8 cellular contexts compared by ENCODE assay signal in genomic region chr12:125330645-125331341, GRCh38.
DNase-seq lines count a peak whose midpoint lies in the region; ATAC-seq and TF ChIP-seq lines count a peak whose summit lies in the region.

No MANE protein-coding gene starts in this region.

- BruUV-seq in Calu3 (replicated peaks; lab: Mats Ljungman, UMichigan), result no TSS peak

- DNase-seq in Calu3 (peak; percentile 92), HuH-7.5 (ENCODE audit: low spot score) (peak; percentile 77), dorsolateral prefrontal cortex (peak; percentile 58 to 91 (median 76)), cerebellar nuclear complex (lab: John Stamatoyannopoulos, UW) (no peak)
- DNase-seq in activated CD4-positive, alpha-beta T cell treated with anti-CD3 and anti-CD28 coated beads for 36 hours, result peak; percentile 77
- DNase-seq in stimulated activated CD4-positive, alpha-beta T cell treated with anti-CD3 and anti-CD28 coated beads, Interleukin-2, amount 100 ng/mL, for 48 hours, result peak; percentile 57 to 60

- TF ChIP-seq RAD21 in liver (IDR thresholded peaks at IDR 0.05), result peak; percentile 73 to 84

- peaks cover 86% of the 10 kb centered on the region for H3K27me3 Mint-ChIP-seq in Calu3 (ENCODE audit: unreplicated experiment)
- H3K27me3 Mint-ChIP-seq in activated CD4-positive, alpha-beta T cell treated with anti-CD3 and anti-CD28 coated beads for 36 hours, result peaks cover 29% of the 10 kb centered on the region

- WGBS in liver, result under 1% methylated on average over 30 of the region's 30 CpGs

- peak overlapping the region in 1 of 2 donors; percentile 4 for H3K9ac ChIP-seq in liver (ENCODE audit: low read depth in 1 of 2, low read length in 2 of 2)

- peaks cover 0 to 5% (median 0%) of the 10 kb centered on the region in 4 donors for H3K9me3 ChIP-seq in liver (ENCODE audit: control insufficient read depth in 4 of 4, low read length in 3 of 4)

- no peaks in the 10 kb centered on the region for H3K36me3 Mint-ChIP-seq in Calu3 (ENCODE audit: insufficient read depth, unreplicated experiment)
- H3K36me3 Mint-ChIP-seq in activated CD4-positive, alpha-beta T cell treated with anti-CD3 and anti-CD28 coated beads for 36 hours (ENCODE audit: low read depth), result no peaks in the 10 kb centered on the region

- TF ChIP-seq CTCF in Calu3 (IDR thresholded peaks at IDR 0.05; ENCODE audit: unreplicated experiment) (peak; percentile 95), dorsolateral prefrontal cortex (IDR thresholded peaks at IDR 0.05 in 54 of 56, conservative IDR thresholded peaks at IDR 0.05 in 2 of 56; ENCODE audit: low read depth in 1 of 56, partially characterized antibody in 56 of 56) (peak; percentile 64 to 98 (median 88)), liver (IDR thresholded peaks at IDR 0.05; ENCODE audit: low read depth, low read length, missing input control) (peak; percentile 77)

- peak overlapping the region; percentile 45 for H3K4me3 Mint-ChIP-seq in Calu3 (ENCODE audit: low read depth, unreplicated experiment)
- H3K4me3 Mint-ChIP-seq in activated CD4-positive, alpha-beta T cell treated with anti-CD3 and anti-CD28 coated beads for 36 hours, result no peak overlapping the region

- H3K36me3 ChIP-seq in liver (ENCODE audit: control insufficient read depth in 4 of 4, insufficient read depth in 3 of 4, low read depth in 1 of 4, low read length in 3 of 4), result no peaks in the 10 kb centered on the region

- peaks cover 3% of the 10 kb centered on the region for H3K9me3 Mint-ChIP-seq in Calu3 (ENCODE audit: low read depth, unreplicated experiment)
- peaks cover 3% of the 10 kb centered on the region for H3K9me3 Mint-ChIP-seq in activated CD4-positive, alpha-beta T cell treated with anti-CD3 and anti-CD28 coated beads for 36 hours (ENCODE audit: low read depth)

- H3K4me1 ChIP-seq in liver (ENCODE audit: control insufficient read depth in 4 of 4, insufficient read depth in 4 of 4, low read length in 3 of 4), result peaks cover 0 to 8% (median 2%) of the 10 kb centered on the region in 4 donors

- CTCF ChIA-PET in Calu3 (lab: Charles Lee), result interaction anchor here (0.9 kb wide), 1 partner anchor 72 kb away, joined by 4 read pairs; no protein-coding TSS in a partner anchor
- CTCF ChIA-PET in activated CD4-positive, alpha-beta T cell treated with anti-CD3 and anti-CD28 coated beads for 36 hours (lab: Charles Lee), result interaction anchor here (0.8 to 1.6 kb wide), 10 partner anchors 8 to 1960 kb away, joined by 3 to 4 read pairs (median 4); no protein-coding TSS in a partner anchor

- POLR2A ChIA-PET in activated CD4-positive, alpha-beta T cell treated with anti-CD3 and anti-CD28 coated beads for 36 hours (lab: Charles Lee), result no interaction called here

- no peak overlapping the region for H3K27ac Mint-ChIP-seq in Calu3 (ENCODE audit: unreplicated experiment)
- no peak overlapping the region for H3K27ac Mint-ChIP-seq in activated CD4-positive, alpha-beta T cell treated with anti-CD3 and anti-CD28 coated beads for 36 hours

- no peaks in the 10 kb centered on the region for H3K4me1 Mint-ChIP-seq in Calu3 (ENCODE audit: low read depth, unreplicated experiment)
- no peaks in the 10 kb centered on the region for H3K4me1 Mint-ChIP-seq in activated CD4-positive, alpha-beta T cell treated with anti-CD3 and anti-CD28 coated beads for 36 hours

- H3K4me3 ChIP-seq in dorsolateral prefrontal cortex (peak overlapping the region; percentile 28 to 79 (median 63)), liver (ENCODE audit: low read depth in 1 of 3, low read length in 3 of 3) (peak overlapping the region; percentile 34 to 42 (median 40))

- peak; percentile 80 for ATAC-seq in GM21360 (IDR thresholded peaks at IDR 0.05; ENCODE audit: unreplicated experiment)
- ATAC-seq in activated CD4-positive, alpha-beta T cell treated with anti-CD3 and anti-CD28 coated beads for 36 hours, result peak; percentile 69

- H3K27me3 ChIP-seq in dorsolateral prefrontal cortex, result peaks cover 0 to 3% (median 0%) of the 10 kb centered on the region in 45 donors
- H3K27me3 ChIP-seq in liver (ENCODE audit: control insufficient read depth in 4 of 4, insufficient read depth in 4 of 4, low read length in 3 of 4), result peaks cover 0 to 19% (median 0%) of the 10 kb centered on the region in 4 donors

- intact Hi-C loops in Calu3 (cut with micrococcal nuclease; ENCODE audit: unreplicated experiment) (loop anchor here (1.0 to 5.0 kb wide), 2 partner anchors 73 to 93 kb away; no protein-coding TSS in a partner anchor), dorsolateral prefrontal cortex (cut with DNase I) (loop anchor here (2.0 to 10.0 kb wide), 6 partner anchors 72 to 1544 kb away; partner anchors contain the start of gene TMEM132B (in 1 of the 2))
- intact Hi-C loops in activated CD4-positive, alpha-beta T cell treated with anti-CD3 and anti-CD28 coated beads for 36 hours (cut with DNase I, micrococcal nuclease), result loop anchor here (1.0 to 2.0 kb wide), 3 partner anchors 73 to 352 kb away; no protein-coding TSS in a partner anchor

- H3K27ac ChIP-seq in dorsolateral prefrontal cortex (peak overlapping the region in 41 of 59 donors; percentile 1 to 83 (median 57)), liver (ENCODE audit: low read depth in 1 of 2, low read length in 2 of 2) (no peak overlapping the region)

TF ChIP-seq in liver, 16 proteins besides CTCF, POLR2A, EP300 and RAD21:
- TF ChIP-seq JUND (IDR thresholded peaks at IDR 0.05) (no peak), MAX (IDR thresholded peaks at IDR 0.05) (no peak), FOXA1 (IDR thresholded peaks at IDR 0.05) (no peak), EGR1 (IDR thresholded peaks at IDR 0.05; ENCODE audit: low read depth in 2 of 2) (no peak), REST (IDR thresholded peaks at IDR 0.05) (no peak), GABPA (IDR thresholded peaks at IDR 0.05 in 1 of 2, conservative IDR thresholded peaks at IDR 0.05 in 1 of 2) (no peak), ZBTB33 (IDR thresholded peaks at IDR 0.05) (no peak), NR2F2 (IDR thresholded peaks at IDR 0.05) (no peak), FOXA2 (IDR thresholded peaks at IDR 0.05) (no peak), HNF4G (IDR thresholded peaks at IDR 0.05) (no peak), TAF1 (conservative IDR thresholded peaks at IDR 0.05) (no peak), YY1 (IDR thresholded peaks at IDR 0.05) (no peak), ATF3 (IDR thresholded peaks at IDR 0.05) (no peak), RXRA (IDR thresholded peaks at IDR 0.05) (no peak), SP1 (IDR thresholded peaks at IDR 0.05) (no peak), HNF4A (conservative IDR thresholded peaks at IDR 0.05) (no peak)
TF ChIP-seq in liver: peak in this region for 0.

Comparison
In these comparisons a context has a peak if more than half of its experiments do, and no peak if none do; other contexts are left out.
1. DNase-seq: peak in Calu3 (single experiment), HuH-7.5 (single experiment), activated CD4-positive, alpha-beta T cell treated with anti-CD3 and anti-CD28 coated beads for 36 hours (single experiment), dorsolateral prefrontal cortex (10 of 10) and stimulated activated CD4-positive, alpha-beta T cell treated with anti-CD3 and anti-CD28 coated beads, Interleukin-2, amount 100 ng/mL, for 48 hours (2 of 2); none in cerebellar nuclear complex (0 of 2).
2. H3K27ac ChIP-seq: peak in dorsolateral prefrontal cortex (41 of 59); none in liver (0 of 2).
3. Peak in every context shown above with its lines, with median percentiles within 50 percentile points of each other: CTCF ChIP-seq.